In genomic region chr3:121592856-121593702, GRCh38 we compare ENCODE assay signal across 9 cellular contexts. TPM values are rescaled to one million over a fixed set of nuclear protein-coding genes. Genes with fewer than 3 reads are reported as not detected.
A peak's percentile ranks its signal among the peaks of the same experiment; 100 is the strongest.
DNase-seq lines count a peak whose midpoint lies in the region; ATAC-seq and TF ChIP-seq lines count a peak whose summit lies in the region.
"Had no signal": no experiment of that assay in that cellular context is flagged by ENCODE, and none has a peak within 500 bp of the region (broad histone marks: within the 10 kb centered on the region; RNA-seq: fewer than 3 reads in every experiment).

Gene FBXO40, plus strand, starts transcription at chr3:121593379. Its CDS starts 27,197 bp downstream, at chr3:121620576.

- no peaks in the 10 kb centered on the region for H3K36me3 ChIP-seq in neural progenitor cell

- no peaks in the 10 kb centered on the region for H3K9me3 Mint-ChIP-seq in neural progenitor cell
- no peaks in the 10 kb centered on the region for H3K9me3 Mint-ChIP-seq in activated naive CD8-positive, alpha-beta T cell treated with anti-CD3 and anti-CD28 coated beads for 36 hours

- no peaks in the 10 kb centered on the region for H3K4me1 ChIP-seq in neural progenitor cell

- no peaks in the 10 kb centered on the region for H3K79me2 ChIP-seq in neural progenitor cell (ENCODE audit: low read depth)

- H4K20me1 ChIP-seq in neural progenitor cell (ENCODE audit: low read depth) = no peaks in the 10 kb centered on the region

- DNase-seq in NCI-H1417 (lab: John Stamatoyannopoulos, UW) (peak; percentile 69 to 90 (median 83)), coronary artery (ENCODE audit: low spot score) (no peak), neural progenitor cell (ENCODE audit: low spot score) (peak; percentile 17), cerebellar cortex (ENCODE audit: low spot score) (no peak), hepatic stellate cell (ENCODE audit: low spot score) (no peak), AML-193 (lab: John Stamatoyannopoulos, UW) (no peak)
- DNase-seq in activated naive CD8-positive, alpha-beta T cell treated with anti-CD3 and anti-CD28 coated beads for 36 hours = no peak
- DNase-seq: foreskin melanocyte had no signal

- no peaks in the 10 kb centered on the region for H3K9me3 ChIP-seq in neural progenitor cell (ENCODE audit: low read depth)

- H3K27me3 ChIP-seq in neural progenitor cell = no peaks in the 10 kb centered on the region

- peak within 1 kb of the TSS; percentile 21 for H3K4me3 ChIP-seq in coronary artery
- no peak within 1 kb of the TSS for H3K4me3 ChIP-seq in neural progenitor cell

- no peaks in the 10 kb centered on the region for H3K36me3 Mint-ChIP-seq in neural progenitor cell
- H3K36me3 Mint-ChIP-seq in activated naive CD8-positive, alpha-beta T cell treated with anti-CD3 and anti-CD28 coated beads for 36 hours = no peaks in the 10 kb centered on the region

- H3K4me3 Mint-ChIP-seq in neural progenitor cell = no peak within 1 kb of the TSS
- H3K4me3 Mint-ChIP-seq in activated naive CD8-positive, alpha-beta T cell treated with anti-CD3 and anti-CD28 coated beads for 36 hours = no peak within 1 kb of the TSS

- peaks cover 8% of the 10 kb centered on the region for H3F3A ChIP-seq in neural progenitor cell (ENCODE audit: low read depth)

- peaks cover 2% of the 10 kb centered on the region for H3K27me3 Mint-ChIP-seq in neural progenitor cell (ENCODE audit: insufficient read depth, low read depth)
- no peaks in the 10 kb centered on the region for H3K27me3 Mint-ChIP-seq in activated naive CD8-positive, alpha-beta T cell treated with anti-CD3 and anti-CD28 coated beads for 36 hours

- H3K27ac ChIP-seq in coronary artery = peak within 1 kb of the TSS; percentile 37 to 44
- no peak within 1 kb of the TSS for H3K27ac ChIP-seq in neural progenitor cell

- no peak within 1 kb of the TSS for H3K27ac Mint-ChIP-seq in neural progenitor cell
- H3K27ac Mint-ChIP-seq in activated naive CD8-positive, alpha-beta T cell treated with anti-CD3 and anti-CD28 coated beads for 36 hours = no peak within 1 kb of the TSS

- H3K4me1 Mint-ChIP-seq in neural progenitor cell = peaks cover 3% of the 10 kb centered on the region
- no peaks in the 10 kb centered on the region for H3K4me1 Mint-ChIP-seq in activated naive CD8-positive, alpha-beta T cell treated with anti-CD3 and anti-CD28 coated beads for 36 hours

- TF ChIP-seq CTCF in coronary artery (IDR thresholded peaks at IDR 0.05) (no peak), neural progenitor cell (IDR thresholded peaks at IDR 0.05) (no peak)

- peak within 1 kb of the TSS; percentile 68 for H2AFZ ChIP-seq in neural progenitor cell (replicated peaks)

- ATAC-seq in GM19351 (IDR thresholded peaks at IDR 0.05; ENCODE audit: unreplicated experiment) = peak; percentile 65

- no peak within 1 kb of the TSS for H3K9ac ChIP-seq in neural progenitor cell

- no peak within 1 kb of the TSS for H3K4me2 ChIP-seq in neural progenitor cell

RNA-seq across cellular contexts. Expression of gene FBXO40, which starts in this region (rescaled TPM):
- total RNA-seq in neural progenitor cell (ENCODE audit: low replicate concordance) = not detected in 2 replicates
- not detected for total RNA-seq in activated naive CD8-positive, alpha-beta T cell treated with anti-CD3 and anti-CD28 coated beads for 36 hours

Comparison
In these comparisons a context has a peak if more than half of its experiments do, and no peak if none do; other contexts are left out.
1. Peak in DNase-seq in neural progenitor cell; RNA of the gene not detected or under 1 TPM.
2. DNase-seq: peak in NCI-H1417 (3 of 3); none in coronary artery (single experiment), cerebellar cortex (single experiment), hepatic stellate cell (single experiment), activated naive CD8-positive, alpha-beta T cell treated with anti-CD3 and anti-CD28 coated beads for 36 hours (single experiment) and AML-193 (0 of 2).